In genomic region chr1:210841926-210842625, GRCh38 we compare ENCODE assay signal across 13 cellular contexts.
DNase-seq lines count a peak whose midpoint lies in the region; ATAC-seq and TF ChIP-seq lines count a peak whose summit lies in the region.
"Had no signal": no experiment of that assay in that cellular context is flagged by ENCODE, and none has a peak within 500 bp of the region (broad histone marks: within the 10 kb centered on the region; RNA-seq: fewer than 3 reads in every experiment).

No MANE protein-coding gene starts in this region.

- WGBS in esophagus muscularis mucosa, result 91% methylated on average over 5 of the region's 5 CpGs

- no peaks in the 10 kb centered on the region for H3K36me3 ChIP-seq in esophagus muscularis mucosa
- H3K36me3 ChIP-seq in upper lobe of right lung, result no peaks in the 10 kb centered on the region
- H3K36me3 ChIP-seq: HAP-1 had no signal

- peak; percentile 17 for DNase-seq in DMS 273 (lab: John Stamatoyannopoulos, UW; ENCODE audit: unreplicated experiment)
- no peak for DNase-seq in DMS 273 treated with DMSO at 0.1 percent for 48 hours (lab: John Stamatoyannopoulos, UW)
- no peak for DNase-seq in left ventricle myocardium superior
- DNase-seq in cardiac septum (ENCODE audit: low spot score), result no peak
- DNase-seq in esophagus muscularis mucosa (ENCODE audit: extremely low spot score), result peak; percentile 24
- no peak for DNase-seq in upper lobe of right lung
- no peak for DNase-seq in NCI-H524 (lab: John Stamatoyannopoulos, UW)
- no peak for DNase-seq in NCI-H128 (lab: John Stamatoyannopoulos, UW; ENCODE audit: unreplicated experiment)
- DNase-seq: CD8-positive, alpha-beta T cell; COR-L47 had no signal

- intact Hi-C loops in left ventricle myocardium superior (cut with micrococcal nuclease), result no loop called here
- intact Hi-C loops in cardiac septum (cut with DNase I), result no loop called here
- intact Hi-C loops in esophagus muscularis mucosa (cut with DNase I), result no loop called here
- intact Hi-C loops in upper lobe of right lung (cut with DNase I), result no loop called here

- peaks cover 0 to 5% (median 0%) of the 10 kb centered on the region in 4 donors for H3K9me3 ChIP-seq in esophagus muscularis mucosa
- no peaks in the 10 kb centered on the region for H3K9me3 ChIP-seq in upper lobe of right lung
- H3K9me3 ChIP-seq: HAP-1 had no signal

- no peaks in the 10 kb centered on the region for H3K4me1 ChIP-seq in esophagus muscularis mucosa
- no peaks in the 10 kb centered on the region for H3K4me1 ChIP-seq in upper lobe of right lung
- H3K4me1 ChIP-seq: HAP-1 had no signal

- TF ChIP-seq CTCF in esophagus muscularis mucosa (IDR thresholded peaks at IDR 0.05) (no peak), upper lobe of right lung (IDR thresholded peaks at IDR 0.05) (no peak)

- ATAC-seq in left ventricle myocardium superior, result peak; percentile 97
- ATAC-seq in upper lobe of right lung, result no peak
- ATAC-seq: CD8-positive, alpha-beta T cell; HepG2 had no signal

- no peaks in the 10 kb centered on the region for H3K27me3 ChIP-seq in esophagus muscularis mucosa
- no peaks in the 10 kb centered on the region for H3K27me3 ChIP-seq in upper lobe of right lung

- TF ChIP-seq POLR2A in esophagus muscularis mucosa (IDR thresholded peaks at IDR 0.05; ENCODE audit: low read depth), result no peak

- H3K27ac ChIP-seq in esophagus muscularis mucosa (replicated peaks in 1 of 4) (no peak overlapping the region), upper lobe of right lung (no peak overlapping the region)
- H3K27ac ChIP-seq: 22Rv1 had no signal

- no peak for TF ChIP-seq EP300 in esophagus muscularis mucosa (IDR thresholded peaks at IDR 0.05)

- H3K4me3 ChIP-seq in esophagus muscularis mucosa, result no peak overlapping the region
- no peak overlapping the region for H3K4me3 ChIP-seq in upper lobe of right lung
- H3K4me3 ChIP-seq: HAP-1 had no signal

Comparison
In these comparisons a context has a peak if more than half of its experiments do, and no peak if none do; other contexts are left out.
1. DNase-seq: peak in DMS 273 (single experiment) and esophagus muscularis mucosa (single experiment); none in DMS 273 treated with DMSO at 0.1 percent for 48 hours (single experiment), left ventricle myocardium superior (single experiment), cardiac septum (single experiment), upper lobe of right lung (single experiment), NCI-H524 (0 of 2) and NCI-H128 (single experiment).